ENCODE assay signal across 19 cellular contexts in genomic region chr11:130379276-130379675, GRCh38. TPM values are rescaled to one million over a fixed set of nuclear protein-coding genes. Genes with fewer than 3 reads are reported as not detected.
"Had no signal": no experiment of that assay in that cellular context is flagged by ENCODE, and none has a peak within 500 bp of the region (broad histone marks: within the 10 kb centered on the region; RNA-seq: fewer than 3 reads in every experiment).

No MANE protein-coding gene starts in this region.

- H3K4me1 ChIP-seq: body of pancreas, foreskin keratinocyte, lower lobe of right lung, thyroid gland, upper lobe of right lung had no signal

- H3K27me3 ChIP-seq: body of pancreas, cardiac muscle cell, hepatocyte, thyroid gland, upper lobe of right lung had no signal

- ATAC-seq: body of pancreas; foreskin keratinocyte; left cardiac atrium; lower lobe of right lung; naive thymus-derived CD4-positive, alpha-beta T cell; T-cell; upper lobe of right lung had no signal

- H3K9me3 ChIP-seq: body of pancreas, lower lobe of right lung, thyroid gland, upper lobe of right lung had no signal

- H3K4me2 ChIP-seq: hepatocyte had no signal

- H3K36me3 ChIP-seq: cardiac muscle cell, lower lobe of right lung, thyroid gland, upper lobe of right lung, WERI-Rb-1 had no signal

- H3K4me3 ChIP-seq: body of pancreas, cardiac muscle cell, hepatocyte, lower lobe of right lung, thyroid gland, upper lobe of right lung had no signal

- DNase-seq: activated CD4-positive, alpha-beta T cell treated with anti-CD3 and anti-CD28 coated beads for 1 hour; activated CD4-positive, alpha-beta T cell treated with anti-CD3 and anti-CD28 coated beads, Interleukin-2, amount 50 U/mL, for 1 hour; activated gamma-delta T cell treated with Interleukin-2 at 50 U/mL for 16 hours; activated T-cell treated with anti-CD3 and anti-CD28 coated beads, Interleukin-2, amount 50 U/mL, for 1 hour; anterior cingulate cortex; body of pancreas; foreskin keratinocyte; glutamatergic neuron; left cardiac atrium; lower lobe of right lung; naive thymus-derived CD4-positive, alpha-beta T cell; stimulated activated CD4-positive, alpha-beta T cell treated with anti-CD3 and anti-CD28 coated beads, Interleukin-4, amount 100 ng/mL, for 4 hours; substantia nigra; T-cell; thyroid gland; upper lobe of right lung; WERI-Rb-1 had no signal

- H3K27ac ChIP-seq: body of pancreas, cardiac muscle cell, foreskin keratinocyte, hepatocyte, lower lobe of right lung, thyroid gland, upper lobe of right lung, WERI-Rb-1 had no signal

- H2AFZ ChIP-seq: hepatocyte had no signal

RNA-seq across cellular contexts. Expression of gene ADAMTS8, which starts 49.1 kb away (rescaled TPM):
- total RNA-seq: foreskin keratinocyte; naive thymus-derived CD4-positive, alpha-beta T cell had no signal
- polyA plus RNA-seq: foreskin keratinocyte; naive thymus-derived CD4-positive, alpha-beta T cell had no signal
